ENCODE assay signal across 8 cellular contexts in the genomic region with DNA sequence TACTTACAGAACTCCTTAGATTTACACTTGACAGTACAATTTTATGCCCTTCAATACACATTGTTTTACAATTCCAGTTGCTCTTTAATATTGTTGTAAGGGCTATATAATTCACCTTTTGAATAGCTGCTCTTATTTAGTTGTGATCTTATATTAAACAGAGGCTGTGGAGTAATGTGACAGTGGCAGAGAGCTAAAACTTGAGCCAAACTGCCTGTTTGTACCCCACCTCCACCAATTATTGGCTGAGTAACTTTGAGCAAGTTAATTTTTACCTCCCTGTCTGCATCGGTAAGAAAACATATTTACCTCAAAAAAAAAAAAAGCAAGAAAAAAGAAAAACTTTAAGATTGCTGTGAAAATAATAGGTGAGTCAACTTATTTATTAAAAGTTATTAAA. TPM values are rescaled to one million over a fixed set of nuclear protein-coding genes. Genes with fewer than 3 reads are reported as not detected.
DNase-seq lines count a peak whose midpoint lies in the region; ATAC-seq and TF ChIP-seq lines count a peak whose summit lies in the region.

No MANE protein-coding gene starts in this region.

- POLR2A ChIA-PET in activated CD4-positive, alpha-beta T cell treated with anti-CD3 and anti-CD28 coated beads for 36 hours (lab: Charles Lee): interaction anchor here (0.9 kb wide), 1 partner anchor 106 kb away, joined by 4 read pairs; no protein-coding TSS in a partner anchor
- POLR2A ChIA-PET in activated CD8-positive, alpha-beta T cell treated with anti-CD3 and anti-CD28 coated beads, Interleukin-2, amount 10 ng/mL, durations not matched to agents 7 days and 5 days (lab: Charles Lee): interaction anchor here (0.5 to 1.8 kb wide), 4 partner anchors 42 to 894 kb away, joined by 3 to 6 read pairs (median 4); partner anchors contain the start of gene PHC3

- H3K36me3 Mint-ChIP-seq in activated CD4-positive, alpha-beta T cell treated with anti-CD3 and anti-CD28 coated beads for 36 hours (ENCODE audit: low read depth): peaks cover 5% of the 10 kb centered on the region
- peaks cover 20% of the 10 kb centered on the region for H3K36me3 Mint-ChIP-seq in activated CD8-positive, alpha-beta T cell treated with anti-CD3 and anti-CD28 coated beads, Interleukin-2, amount 10 ng/mL, durations not matched to agents 7 days and 5 days (ENCODE audit: low read depth)

- H3K9me3 ChIP-seq in iPS-15b (ENCODE audit: control insufficient read depth, insufficient read depth, low read length): no peaks in the 10 kb centered on the region
- no peaks in the 10 kb centered on the region for H3K9me3 ChIP-seq in spleen

- peak overlapping the region in 6 of 8 donors; percentile 33 to 98 (median 98) for H3K27ac ChIP-seq in spleen

- CTCF ChIA-PET in activated CD4-positive, alpha-beta T cell treated with anti-CD3 and anti-CD28 coated beads for 36 hours (lab: Charles Lee): interaction anchor here (0.6 to 1.8 kb wide), 5 partner anchors 10 to 405 kb away, joined by 3 to 5 read pairs (median 4); partner anchors contain the start of genes LRRC34 and LRRIQ4
- CTCF ChIA-PET in activated CD8-positive, alpha-beta T cell treated with anti-CD3 and anti-CD28 coated beads, Interleukin-2, amount 10 ng/mL, durations not matched to agents 7 days and 5 days (lab: Charles Lee): interaction anchor here (1.3 to 4.0 kb wide), 4 partner anchors 10 to 106 kb away, joined by 3 to 20 read pairs (median 12); no protein-coding TSS in a partner anchor

- H3K36me3 ChIP-seq in iPS-15b (ENCODE audit: control insufficient read depth, insufficient read depth, low read length) (no peaks in the 10 kb centered on the region), spleen (peaks cover 0 to 28% (median under 1%) of the 10 kb centered on the region in 6 donors)

- H3K4me3 ChIP-seq in iPS-15b (ENCODE audit: low read depth, low read length): peak overlapping the region; percentile 95
- H3K4me3 ChIP-seq in spleen: peak overlapping the region in 6 of 8 donors; percentile 70 to 87 (median 74)

- no peak for TF ChIP-seq POLR2A in spleen (IDR thresholded peaks at IDR 0.05)

- intact Hi-C loops in activated CD4-positive, alpha-beta T cell treated with anti-CD3 and anti-CD28 coated beads for 36 hours (cut with DNase I, micrococcal nuclease): loop anchor here (5.0 to 10.0 kb wide), 3 partner anchors 106 to 907 kb away; partner anchors contain the start of genes LRRC34 (in 1 of the 2), LRRIQ4 (in 1 of the 2) and RPL22L1 (in 1 of the 2)
- intact Hi-C loops in spleen (cut with DNase I; ENCODE audit: low total_unique reads): loop anchor here (10.0 kb wide), 1 partner anchor 203 kb away; the partner anchor contains the start of genes ACTRT3 and TERC

- peaks cover 65% of the 10 kb centered on the region for H3K4me1 Mint-ChIP-seq in activated CD4-positive, alpha-beta T cell treated with anti-CD3 and anti-CD28 coated beads for 36 hours
- H3K4me1 Mint-ChIP-seq in activated CD8-positive, alpha-beta T cell treated with anti-CD3 and anti-CD28 coated beads, Interleukin-2, amount 10 ng/mL, durations not matched to agents 7 days and 5 days (ENCODE audit: low read depth): peaks cover 45% of the 10 kb centered on the region

- TF ChIP-seq CTCF in spleen (IDR thresholded peaks at IDR 0.05 in 8 of 11, conservative IDR thresholded peaks at IDR 0.05 in 3 of 11): no peak

- H3K4me3 Mint-ChIP-seq in activated CD4-positive, alpha-beta T cell treated with anti-CD3 and anti-CD28 coated beads for 36 hours: peak overlapping the region; percentile 83
- peak overlapping the region; percentile 82 for H3K4me3 Mint-ChIP-seq in activated CD8-positive, alpha-beta T cell treated with anti-CD3 and anti-CD28 coated beads, Interleukin-2, amount 10 ng/mL, durations not matched to agents 7 days and 5 days

- H3K9me3 Mint-ChIP-seq in activated CD4-positive, alpha-beta T cell treated with anti-CD3 and anti-CD28 coated beads for 36 hours (ENCODE audit: low read depth): peaks cover 4% of the 10 kb centered on the region
- H3K9me3 Mint-ChIP-seq in activated CD8-positive, alpha-beta T cell treated with anti-CD3 and anti-CD28 coated beads, Interleukin-2, amount 10 ng/mL, durations not matched to agents 7 days and 5 days (ENCODE audit: insufficient read depth): no peaks in the 10 kb centered on the region

- no peak for ATAC-seq in activated CD4-positive, alpha-beta T cell treated with anti-CD3 and anti-CD28 coated beads for 36 hours
- ATAC-seq in activated CD8-positive, alpha-beta T cell treated with anti-CD3 and anti-CD28 coated beads, Interleukin-2, amount 10 ng/mL, durations not matched to agents 7 days and 5 days: no peak
- no peak for ATAC-seq in HG03108 (IDR thresholded peaks at IDR 0.05; ENCODE audit: unreplicated experiment)

- 18 to 49% (median 40%) methylated on average over 1 of the region's 1 CpG for WGBS in spleen, 5 donors

- peak overlapping the region; percentile 6 for H3K27ac Mint-ChIP-seq in activated CD4-positive, alpha-beta T cell treated with anti-CD3 and anti-CD28 coated beads for 36 hours
- no peak overlapping the region for H3K27ac Mint-ChIP-seq in activated CD8-positive, alpha-beta T cell treated with anti-CD3 and anti-CD28 coated beads, Interleukin-2, amount 10 ng/mL, durations not matched to agents 7 days and 5 days

- H3K27me3 ChIP-seq in iPS-15b (ENCODE audit: control insufficient read depth, insufficient read depth, low read length): no peaks in the 10 kb centered on the region
- H3K27me3 ChIP-seq in spleen (replicated peaks in 1 of 7): no peaks in the 10 kb centered on the region

- H3K4me1 ChIP-seq in iPS-15b (ENCODE audit: control insufficient read depth, insufficient read depth, low read length): peaks cover 4% of the 10 kb centered on the region
- peaks cover 48 to 84% (median 68%) of the 10 kb centered on the region in 6 donors for H3K4me1 ChIP-seq in spleen

- H3K9ac ChIP-seq in iPS-15b (ENCODE audit: low read depth, low read length): no peak overlapping the region

- no peak for DNase-seq in activated CD4-positive, alpha-beta T cell treated with anti-CD3 and anti-CD28 coated beads for 36 hours
- DNase-seq in activated CD4-positive, alpha-beta T cell treated with anti-CD3 and anti-CD28 coated beads for 4 hours: no peak
- DNase-seq in activated CD8-positive, alpha-beta T cell treated with anti-CD3 and anti-CD28 coated beads, Interleukin-2, amount 10 ng/mL, durations not matched to agents 7 days and 5 days: no peak
- DNase-seq in spleen (no peak), SHP77 treated with DMSO at 0.1 percent for 48 hours (lab: John Stamatoyannopoulos, UW) (no peak), iPS-NIHi11 (ENCODE audit: low spot score) (no peak)

- no peaks in the 10 kb centered on the region for H3K27me3 Mint-ChIP-seq in activated CD4-positive, alpha-beta T cell treated with anti-CD3 and anti-CD28 coated beads for 36 hours
- no peaks in the 10 kb centered on the region for H3K27me3 Mint-ChIP-seq in activated CD8-positive, alpha-beta T cell treated with anti-CD3 and anti-CD28 coated beads, Interleukin-2, amount 10 ng/mL, durations not matched to agents 7 days and 5 days (ENCODE audit: low read depth)

RNA-seq across cellular contexts. Expression of gene SEC62, which starts 1.6 kb away (rescaled TPM):
- 10 to 100 TPM; 62.8 to 74.7 TPM for total RNA-seq in activated CD4-positive, alpha-beta T cell treated with anti-CD3 and anti-CD28 coated beads for 36 hours
- total RNA-seq in activated CD8-positive, alpha-beta T cell treated with anti-CD3 and anti-CD28 coated beads, Interleukin-2, amount 10 ng/mL, durations not matched to agents 7 days and 5 days: 10 to 100 TPM; 46.5 to 49.9 TPM
- total RNA-seq in spleen: 100 to 1,000 TPM in 4 of 7 donors, 10 to 100 TPM in 3; 56.8 to 178 (median 132) TPM
- polyA plus RNA-seq in spleen: 100 to 1,000 TPM in 1 of 3 donors, 10 to 100 TPM in 2; 32.8 to 117 (median 68.1) TPM

RNA-seq across cellular contexts. Expression of gene SAMD7, which starts 56.9 kb away (rescaled TPM):
- total RNA-seq in activated CD4-positive, alpha-beta T cell treated with anti-CD3 and anti-CD28 coated beads for 36 hours: not detected
- not detected for total RNA-seq in activated CD8-positive, alpha-beta T cell treated with anti-CD3 and anti-CD28 coated beads, Interleukin-2, amount 10 ng/mL, durations not matched to agents 7 days and 5 days
- total RNA-seq in spleen: not detected
- polyA plus RNA-seq in spleen: under 1 TPM; 0.03 to 0.08 (median 0.04) TPM
